Comparison of ENCODE assay signal across 1 cellular context in the genomic region with DNA sequence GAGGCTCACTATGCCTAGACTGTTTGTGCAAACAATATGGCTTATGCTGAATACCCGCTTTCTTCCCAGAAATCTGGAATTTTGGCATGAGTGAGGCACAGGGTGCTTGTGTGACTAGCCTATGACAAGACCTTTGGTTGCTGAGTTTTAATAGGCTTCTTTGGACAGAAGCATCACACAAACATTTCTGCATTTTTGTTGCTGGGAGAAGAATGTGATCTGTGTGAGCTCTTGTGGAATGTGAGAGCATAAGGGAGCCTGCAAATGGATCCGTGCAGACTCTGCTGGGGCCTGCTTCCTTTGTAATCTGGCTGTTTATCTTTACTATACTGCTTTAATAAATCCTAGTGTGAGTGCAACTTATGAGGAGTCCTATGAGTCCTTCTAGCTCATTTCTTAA.
TF ChIP-seq lines count a peak whose summit lies in the region.

No MANE protein-coding gene starts in this region.

TF ChIP-seq in SK-N-SH, 30 proteins besides CTCF, POLR2A, EP300 and RAD21 (continued from another document):
- TF ChIP-seq, protein P1, sequence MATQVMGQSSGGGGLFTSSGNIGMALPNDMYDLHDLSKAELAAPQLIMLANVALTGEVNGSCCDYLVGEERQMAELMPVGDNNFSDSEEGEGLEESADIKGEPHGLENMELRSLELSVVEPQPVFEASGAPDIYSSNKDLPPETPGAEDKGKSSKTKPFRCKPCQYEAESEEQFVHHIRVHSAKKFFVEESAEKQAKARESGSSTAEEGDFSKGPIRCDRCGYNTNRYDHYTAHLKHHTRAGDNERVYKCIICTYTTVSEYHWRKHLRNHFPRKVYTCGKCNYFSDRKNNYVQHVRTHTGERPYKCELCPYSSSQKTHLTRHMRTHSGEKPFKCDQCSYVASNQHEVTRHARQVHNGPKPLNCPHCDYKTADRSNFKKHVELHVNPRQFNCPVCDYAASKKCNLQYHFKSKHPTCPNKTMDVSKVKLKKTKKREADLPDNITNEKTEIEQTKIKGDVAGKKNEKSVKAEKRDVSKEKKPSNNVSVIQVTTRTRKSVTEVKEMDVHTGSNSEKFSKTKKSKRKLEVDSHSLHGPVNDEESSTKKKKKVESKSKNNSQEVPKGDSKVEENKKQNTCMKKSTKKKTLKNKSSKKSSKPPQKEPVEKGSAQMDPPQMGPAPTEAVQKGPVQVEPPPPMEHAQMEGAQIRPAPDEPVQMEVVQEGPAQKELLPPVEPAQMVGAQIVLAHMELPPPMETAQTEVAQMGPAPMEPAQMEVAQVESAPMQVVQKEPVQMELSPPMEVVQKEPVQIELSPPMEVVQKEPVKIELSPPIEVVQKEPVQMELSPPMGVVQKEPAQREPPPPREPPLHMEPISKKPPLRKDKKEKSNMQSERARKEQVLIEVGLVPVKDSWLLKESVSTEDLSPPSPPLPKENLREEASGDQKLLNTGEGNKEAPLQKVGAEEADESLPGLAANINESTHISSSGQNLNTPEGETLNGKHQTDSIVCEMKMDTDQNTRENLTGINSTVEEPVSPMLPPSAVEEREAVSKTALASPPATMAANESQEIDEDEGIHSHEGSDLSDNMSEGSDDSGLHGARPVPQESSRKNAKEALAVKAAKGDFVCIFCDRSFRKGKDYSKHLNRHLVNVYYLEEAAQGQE (IDR thresholded peaks at IDR 0.05; ENCODE audit: low read depth, low read length): no peak
- TF ChIP-seq FOXJ3 (CRISPR knock-in tag; IDR thresholded peaks at IDR 0.05) (no peak), FOSL2 (IDR thresholded peaks at IDR 0.05; ENCODE audit: borderline replicate concordance, low read depth) (no peak), TEAD4 (IDR thresholded peaks at IDR 0.05; ENCODE audit: borderline replicate concordance, insufficient read depth) (no peak), GATA2 (CRISPR knock-in tag; IDR thresholded peaks at IDR 0.05) (no peak), NFIC (IDR thresholded peaks at IDR 0.05; ENCODE audit: borderline replicate concordance) (no peak), ELF1 (IDR thresholded peaks at IDR 0.05) (no peak)
